8 cellular contexts compared by ENCODE assay signal in genomic region chr3:183446838-183447205, GRCh38. TPM values are rescaled to one million over a fixed set of nuclear protein-coding genes. Genes with fewer than 3 reads are reported as not detected.
DNase-seq lines count a peak whose midpoint lies in the region; ATAC-seq and TF ChIP-seq lines count a peak whose summit lies in the region.

No MANE protein-coding gene starts in this region.

- H3K79me2 ChIP-seq in PC-3 (ENCODE audit: low read length) (peaks cover 9% of the 10 kb centered on the region), osteoblast (ENCODE audit: insufficient read depth, low read length) (peaks cover 2% of the 10 kb centered on the region)

- H3K27ac ChIP-seq in CD8-positive, alpha-beta T cell (ENCODE audit: low read depth, low read length), result peak overlapping the region; percentile 38
- H3K27ac ChIP-seq in PC-3 (ENCODE audit: low read length) (no peak overlapping the region), osteoblast (ENCODE audit: low read depth, low read length) (peak overlapping the region; percentile 69)

- no peaks in the 10 kb centered on the region for H3K9me3 ChIP-seq in CD8-positive, alpha-beta T cell (ENCODE audit: low read length)
- H3K9me3 ChIP-seq in PC-3 (ENCODE audit: low read length) (peaks cover 19% of the 10 kb centered on the region), osteoblast (ENCODE audit: low read depth, low read length) (peaks cover 10% of the 10 kb centered on the region)

- POLR2A ChIA-PET in CD8-positive, alpha-beta T cell (lab: Charles Lee), result interaction anchor here (0.6 kb wide), 1 partner anchor 652 kb away, joined by 3 read pairs; no protein-coding TSS in a partner anchor
- POLR2A ChIA-PET in PC-3 (lab: Charles Lee; ENCODE audit: unreplicated experiment), result no interaction called here

- intact Hi-C loops in CD8-positive, alpha-beta T cell (cut with DNase I, micrococcal nuclease), result loop anchor here in 1 of 2 experiments (5.0 kb wide), 1 partner anchor 190 kb away; the partner anchor contains the start of gene KLHL24
- intact Hi-C loops in PC-3 (cut with micrococcal nuclease), result loop anchor here (2.0 kb wide), 1 partner anchor 18 kb away; the partner anchor contains the start of gene MCF2L2

- H3K4me1 Mint-ChIP-seq in CD8-positive, alpha-beta T cell (ENCODE audit: low read depth), result peaks cover 22% of the 10 kb centered on the region
- H3K4me1 Mint-ChIP-seq in endothelial cell (ENCODE audit: unreplicated experiment), result peaks cover 14% of the 10 kb centered on the region

- TF ChIP-seq CTCF in CD8-positive, alpha-beta T cell (IDR thresholded peaks at IDR 0.05), result no peak
- TF ChIP-seq CTCF in PC-3 (conservative IDR thresholded peaks at IDR 0.05; ENCODE audit: low read depth, low read length) (no peak), endothelial cell (IDR thresholded peaks at IDR 0.05; ENCODE audit: unreplicated experiment) (no peak), osteoblast (IDR thresholded peaks at IDR 0.05; ENCODE audit: extremely low read depth, low read depth, low read length) (no peak)

- H3K27me3 ChIP-seq in CD8-positive, alpha-beta T cell (ENCODE audit: insufficient read depth, low read length), result no peaks in the 10 kb centered on the region
- no peaks in the 10 kb centered on the region for H3K27me3 ChIP-seq in PC-3 (ENCODE audit: low read length)
- no peaks in the 10 kb centered on the region for H3K27me3 ChIP-seq in osteoblast (ENCODE audit: insufficient read depth, low read length)

- DNase-seq in CD8-positive, alpha-beta T cell, result no peak
- DNase-seq in PC-3 (no peak), endothelial cell (ENCODE audit: low spot score) (no peak), osteoblast (ENCODE audit: insufficient read length, low spot score, missing footprints) (no peak), HK-2 (ENCODE audit: unreplicated experiment) (no peak), DMS153 treated with DMSO at 0.1 percent for 48 hours (lab: John Stamatoyannopoulos, UW; ENCODE audit: unreplicated experiment) (no peak), NOMO-1 (lab: John Stamatoyannopoulos, UW; ENCODE audit: unreplicated experiment in 2 of 2) (no peak)
- DNase-seq in activated CD8-positive, alpha-beta memory T cell treated with anti-CD3 and anti-CD28 coated beads, Interleukin-2, amount 50 U/mL, for 48 hours, result no peak

- no peaks in the 10 kb centered on the region for H3K36me3 ChIP-seq in CD8-positive, alpha-beta T cell (ENCODE audit: insufficient read depth, low read length)
- H3K36me3 ChIP-seq in PC-3 (ENCODE audit: low read depth, low read length) (no peaks in the 10 kb centered on the region), osteoblast (ENCODE audit: insufficient read depth, low read length) (no peaks in the 10 kb centered on the region)

- no peaks in the 10 kb centered on the region for H3K9me2 ChIP-seq in PC-3 (replicated peaks; ENCODE audit: low read length)

- CTCF ChIA-PET in CD8-positive, alpha-beta T cell (lab: Charles Lee), result interaction anchor here (0.6 kb wide), 1 partner anchor 21 kb away, joined by 3 read pairs; no protein-coding TSS in a partner anchor
- CTCF ChIA-PET in PC-3 (lab: Charles Lee), result no interaction called here

- peaks cover 12% of the 10 kb centered on the region for H3K4me1 ChIP-seq in CD8-positive, alpha-beta T cell (ENCODE audit: insufficient read depth, low read length)
- peaks cover 15% of the 10 kb centered on the region for H3K4me1 ChIP-seq in PC-3 (ENCODE audit: insufficient read depth, low read length)
- H3K4me1 ChIP-seq in osteoblast (ENCODE audit: insufficient read depth, low read length), result peaks cover 19% of the 10 kb centered on the region

- peak overlapping the region; percentile 78 for H3K9ac ChIP-seq in PC-3 (ENCODE audit: low read length)

- peak overlapping the region; percentile 87 for H2AFZ ChIP-seq in PC-3 (ENCODE audit: low read length)
- peak overlapping the region; percentile 96 for H2AFZ ChIP-seq in osteoblast (ENCODE audit: low read length)

- peak overlapping the region; percentile 66 for H3K4me3 ChIP-seq in CD8-positive, alpha-beta T cell (ENCODE audit: low read depth, low read length)
- H3K4me3 ChIP-seq in PC-3 (ENCODE audit: low read length) (peak overlapping the region; percentile 99), osteoblast (ENCODE audit: insufficient read depth, low read length) (peak overlapping the region; percentile 96)

- H4K20me1 ChIP-seq in PC-3 (ENCODE audit: low read length) (no peaks in the 10 kb centered on the region), osteoblast (ENCODE audit: insufficient read depth, low read length) (peaks cover 4% of the 10 kb centered on the region)

- no TSS peak for BruUV-seq in PC-3 (replicated peaks; lab: Mats Ljungman, UMichigan)

- no peaks in the 10 kb centered on the region for H3K27me3 Mint-ChIP-seq in CD8-positive, alpha-beta T cell (ENCODE audit: low read depth)
- H3K27me3 Mint-ChIP-seq in endothelial cell (ENCODE audit: unreplicated experiment), result no peaks in the 10 kb centered on the region

- H3K36me3 Mint-ChIP-seq in CD8-positive, alpha-beta T cell, result peaks cover 6% of the 10 kb centered on the region
- no peaks in the 10 kb centered on the region for H3K36me3 Mint-ChIP-seq in endothelial cell (ENCODE audit: low read depth, unreplicated experiment)

- H3K4me3 Mint-ChIP-seq in CD8-positive, alpha-beta T cell, result peak overlapping the region; percentile 97
- H3K4me3 Mint-ChIP-seq in endothelial cell (ENCODE audit: unreplicated experiment), result peak overlapping the region; percentile 99

- peaks cover 21% of the 10 kb centered on the region for H3K9me3 Mint-ChIP-seq in CD8-positive, alpha-beta T cell
- H3K9me3 Mint-ChIP-seq in endothelial cell (ENCODE audit: unreplicated experiment), result peaks cover 6% of the 10 kb centered on the region

- H3F3A ChIP-seq in PC-3 (ENCODE audit: low read length, unreplicated experiment), result no peaks in the 10 kb centered on the region

- H3K4me2 ChIP-seq in PC-3 (ENCODE audit: low read length), result peak overlapping the region; percentile 100
- H3K4me2 ChIP-seq in osteoblast (ENCODE audit: insufficient read depth, low read length), result peak overlapping the region; percentile 99

- no peak for ATAC-seq in CD8-positive, alpha-beta T cell
- no peak for ATAC-seq in PC-3

- H3K27ac Mint-ChIP-seq in CD8-positive, alpha-beta T cell, result no peak overlapping the region
- H3K27ac Mint-ChIP-seq in endothelial cell (ENCODE audit: unreplicated experiment), result no peak overlapping the region

RNA-seq across cellular contexts. Expression of gene MCF2L2, which starts 18.4 kb away (rescaled TPM):
- 1 to 10 TPM; 5.0 to 5.8 TPM for total RNA-seq in CD8-positive, alpha-beta T cell
- total RNA-seq in PC-3 (2014; rRNA removed), result 3.6 and 3.9 TPM in 2 replicates
- total RNA-seq in endothelial cell (ENCODE audit: unreplicated experiment), result 1.8 TPM
- total RNA-seq in osteoblast, result under 0.01 TPM in 2 replicates
